In genomic region chr15:29111705-29112281, GRCh38 we compare ENCODE assay signal across 1 cellular context.
TF ChIP-seq lines count a peak whose summit lies in the region.

No MANE protein-coding gene starts in this region.

TF ChIP-seq in IMR-90, 13 proteins besides CTCF, POLR2A, EP300 and RAD21:
- TF ChIP-seq FOS (IDR thresholded peaks at IDR 0.05; ENCODE audit: low read depth, low read length): no peak
- no peak for TF ChIP-seq CEBPB (IDR thresholded peaks at IDR 0.05; ENCODE audit: low read depth, low read length)
- no peak for TF ChIP-seq CHD1 (IDR thresholded peaks at IDR 0.05; ENCODE audit: low read depth, low read length)
- TF ChIP-seq SMC3 (IDR thresholded peaks at IDR 0.05; ENCODE audit: low read depth, low read length): no peak
- TF ChIP-seq RFX5 (IDR thresholded peaks at IDR 0.05; ENCODE audit: low read depth, low read length): no peak
- no peak for TF ChIP-seq BHLHE40 (IDR thresholded peaks at IDR 0.05; ENCODE audit: low read depth, low read length)
